Comparison of ENCODE assay signal across 14 cellular contexts in the genomic region with DNA sequence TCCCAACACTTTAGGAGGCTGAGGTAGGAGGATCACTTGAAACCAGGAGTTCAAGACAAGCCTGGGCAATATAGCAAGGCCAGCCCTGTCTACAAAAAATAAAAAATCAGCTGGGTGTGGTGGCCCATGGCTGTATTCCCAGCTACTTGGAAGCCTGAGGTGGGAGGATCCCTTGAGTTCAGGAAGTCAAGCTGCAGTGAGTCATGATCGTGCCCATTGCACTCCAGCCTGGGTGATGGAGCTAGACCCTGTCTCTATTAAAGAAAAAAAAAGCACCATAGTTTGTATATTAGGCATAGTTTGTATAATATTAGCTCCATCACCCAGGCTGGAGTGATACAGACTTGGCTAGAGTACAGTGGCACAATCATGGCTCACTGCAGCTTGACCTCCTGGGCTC. TPM values are rescaled to one million over a fixed set of nuclear protein-coding genes. Genes with fewer than 3 reads are reported as not detected.
A peak's percentile ranks its signal among the peaks of the same experiment; 100 is the strongest.
DNase-seq lines count a peak whose midpoint lies in the region; ATAC-seq and TF ChIP-seq lines count a peak whose summit lies in the region.
"Had no signal": no experiment of that assay in that cellular context is flagged by ENCODE, and none has a peak within 500 bp of the region (broad histone marks: within the 10 kb centered on the region; RNA-seq: fewer than 3 reads in every experiment).

No MANE protein-coding gene starts in this region.

- H3K4me3 Mint-ChIP-seq in glutamatergic neuron (ENCODE audit: unreplicated experiment) = no peak overlapping the region

- WGBS in right cardiac atrium = 43% methylated on average over 1 of the region's 1 CpG

- H3K9me3 Mint-ChIP-seq in glutamatergic neuron (ENCODE audit: unreplicated experiment) = no peaks in the 10 kb centered on the region
- H3K9me3 Mint-ChIP-seq: activated naive CD4-positive, alpha-beta T cell treated with anti-CD3 and anti-CD28 coated beads, Interleukin-2, amount 50 U/mL, for 72 hours had no signal

- H3K9me3 ChIP-seq in right cardiac atrium (ENCODE audit: control insufficient read depth, low read length) = no peaks in the 10 kb centered on the region
- H3K9me3 ChIP-seq: BLaER1 had no signal

- peak; percentile 89 to 97 for ATAC-seq in right cardiac atrium
- ATAC-seq in GM19023 (IDR thresholded peaks at IDR 0.05; ENCODE audit: unreplicated experiment) = no peak
- ATAC-seq: activated naive CD4-positive, alpha-beta T cell treated with anti-CD3 and anti-CD28 coated beads, Interleukin-2, amount 50 U/mL, for 72 hours had no signal

- no peak overlapping the region for H3K27ac ChIP-seq in brain microvascular endothelial cell
- H3K27ac ChIP-seq in right cardiac atrium (ENCODE audit: low read length) = no peak overlapping the region
- H3K27ac ChIP-seq: BLaER1 had no signal

- H3K4me3 ChIP-seq in brain microvascular endothelial cell (ENCODE audit: low read depth, low read length) = no peak overlapping the region
- no peak overlapping the region for H3K4me3 ChIP-seq in right cardiac atrium (ENCODE audit: low read length)
- H3K4me3 ChIP-seq: BLaER1 had no signal

- TF ChIP-seq CTCF in brain microvascular endothelial cell (IDR thresholded peaks at IDR 0.05; ENCODE audit: low read depth, low read length, missing control alignments) = no peak
- no peak for TF ChIP-seq CTCF in glutamatergic neuron (IDR thresholded peaks at IDR 0.05; ENCODE audit: partially characterized antibody, unreplicated experiment)

- no peaks in the 10 kb centered on the region for H3K27me3 ChIP-seq in brain microvascular endothelial cell (replicated peaks)
- no peaks in the 10 kb centered on the region for H3K27me3 ChIP-seq in right cardiac atrium (ENCODE audit: control insufficient read depth, insufficient read depth)
- H3K27me3 ChIP-seq: BLaER1 had no signal

- in situ Hi-C loops in KBM-7 (cut with MboI; ENCODE audit: low pct_unique_long_range_greater_than_20kb, low sequenced_read_pairs) (no loop called here), brain microvascular endothelial cell (cut with HindIII; ENCODE audit: low pct_ligation_motif_present, low sequenced_read_pairs) (no loop called here)

- no peak overlapping the region for H3K27ac Mint-ChIP-seq in glutamatergic neuron (ENCODE audit: unreplicated experiment)
- H3K27ac Mint-ChIP-seq: activated naive CD4-positive, alpha-beta T cell treated with anti-CD3 and anti-CD28 coated beads, Interleukin-2, amount 50 U/mL, for 72 hours had no signal

- no peaks in the 10 kb centered on the region for H3K4me1 ChIP-seq in right cardiac atrium (ENCODE audit: control insufficient read depth, insufficient read depth, low read length)
- H3K4me1 ChIP-seq: BLaER1 had no signal

- H3K36me3 ChIP-seq in brain microvascular endothelial cell (replicated peaks) = no peaks in the 10 kb centered on the region
- H3K36me3 ChIP-seq: BLaER1 had no signal

- no peaks in the 10 kb centered on the region for H3K36me3 Mint-ChIP-seq in glutamatergic neuron (ENCODE audit: unreplicated experiment)
- H3K36me3 Mint-ChIP-seq: activated naive CD4-positive, alpha-beta T cell treated with anti-CD3 and anti-CD28 coated beads, Interleukin-2, amount 50 U/mL, for 72 hours had no signal

- intact Hi-C loops in right cardiac atrium (cut with DNase I) = no loop called here

- H3K4me1 Mint-ChIP-seq in glutamatergic neuron (ENCODE audit: low read depth, unreplicated experiment) = no peaks in the 10 kb centered on the region

- H3K27me3 Mint-ChIP-seq in glutamatergic neuron (ENCODE audit: unreplicated experiment) = no peaks in the 10 kb centered on the region

- peak; percentile 40 for DNase-seq in AG08395 (ENCODE audit: low spot score)
- peak; percentile 21 for DNase-seq in KBM-7
- peak; percentile 71 for DNase-seq in brain microvascular endothelial cell
- DNase-seq in right cardiac atrium = peak; percentile 63 to 78 (median 65)
- DNase-seq in NCI-H510A (lab: John Stamatoyannopoulos, UW) = no peak
- no peak for DNase-seq in glutamatergic neuron
- no peak for DNase-seq in NCI-H187 treated with DMSO at 0.1 percent for 48 hours (lab: John Stamatoyannopoulos, UW)
- DNase-seq: midbrain; NCI-H1105; stimulated activated CD4-positive, alpha-beta T cell treated with anti-CD3 and anti-CD28 coated beads, Interleukin-12 subunit alpha, Interleukin-12 subunit beta, amount 100 ng/mL, for 4 hours; stimulated activated naive CD4-positive, alpha-beta T cell had no signal

RNA-seq across cellular contexts. Expression of a gene that starts 9.6 kb away (rescaled TPM):
- total RNA-seq in right cardiac atrium (1 to 10 TPM; 5.0 to 6.8 (median 6.1) TPM), glutamatergic neuron (ENCODE audit: unreplicated experiment) (0.71 TPM)
- 6.1 TPM for polyA plus RNA-seq in right cardiac atrium
- total RNA-seq: activated naive CD4-positive, alpha-beta T cell treated with anti-CD3 and anti-CD28 coated beads, Interleukin-2, amount 50 U/mL, for 72 hours had no signal

RNA-seq across cellular contexts. Expression of a gene that starts 29.6 kb away (rescaled TPM):
- total RNA-seq in right cardiac atrium (10 to 100 TPM; 22.2 to 38.7 (median 31.6) TPM), glutamatergic neuron (ENCODE audit: unreplicated experiment) (62.3 TPM)
- 23.5 TPM for polyA plus RNA-seq in right cardiac atrium

RNA-seq across cellular contexts. Expression of a gene that starts 30.1 kb away (rescaled TPM):
- total RNA-seq in right cardiac atrium (1 to 10 TPM in 2 of 4 donors, under 1 TPM in 1, not detected in 1; 0.71 to 1.7 (median 1.4) TPM), glutamatergic neuron (ENCODE audit: unreplicated experiment) (8.7 TPM)
- 0.18 TPM for polyA plus RNA-seq in right cardiac atrium

Comparison
In these comparisons a context has a peak if more than half of its experiments do, and no peak if none do; other contexts are left out.
1. DNase-seq: peak in AG08395 (single experiment), KBM-7 (single experiment), brain microvascular endothelial cell (single experiment) and right cardiac atrium (3 of 3); none in NCI-H510A (single experiment), glutamatergic neuron (single experiment) and NCI-H187 treated with DMSO at 0.1 percent for 48 hours (single experiment).